Comparison of ENCODE assay signal across 1 cellular context in genomic region chr18:41744664-41745063, GRCh38.
TF ChIP-seq lines count a peak whose summit lies in the region.

No MANE protein-coding gene starts in this region.

TF ChIP-seq in SK-N-SH, 30 proteins besides CTCF, POLR2A, EP300 and RAD21 (continued from another document):
- TF ChIP-seq RFX5 (IDR thresholded peaks at IDR 0.05; ENCODE audit: low read length): no peak
- no peak for TF ChIP-seq REST (IDR thresholded peaks at IDR 0.05; ENCODE audit: low read depth, low read length)
- TF ChIP-seq POLR2AphosphoS5 (IDR thresholded peaks at IDR 0.05; ENCODE audit: low read depth, low read length): no peak
- TF ChIP-seq USF2 (IDR thresholded peaks at IDR 0.05; ENCODE audit: borderline replicate concordance, low read depth, low read length): no peak
- no peak for TF ChIP-seq SIN3A (IDR thresholded peaks at IDR 0.05; ENCODE audit: borderline replicate concordance, low read depth, low read length)
- no peak for TF ChIP-seq NRF1 (IDR thresholded peaks at IDR 0.05; ENCODE audit: low read depth, low read length)
